In genomic region chr2:128306081-128306930, GRCh38 we compare ENCODE assay signal across 8 cellular contexts. TPM values are rescaled to one million over a fixed set of nuclear protein-coding genes. Genes with fewer than 3 reads are reported as not detected.
DNase-seq lines count a peak whose midpoint lies in the region; ATAC-seq lines count a peak whose summit lies in the region.

No MANE protein-coding gene starts in this region.

- H3K9me3 Mint-ChIP-seq in activated CD4-positive, alpha-beta T cell treated with anti-CD3 and anti-CD28 coated beads, Interleukin-2, amount 10 ng/mL, durations not matched to agents 7 days and 5 days, result no peaks in the 10 kb centered on the region

- DNase-seq in DMS79 (lab: John Stamatoyannopoulos, UW) (peak; percentile 70), NCI-H345 (lab: John Stamatoyannopoulos, UW) (peak; percentile 92)
- no peak for DNase-seq in stimulated activated naive CD8-positive, alpha-beta T cell treated with anti-CD3 and anti-CD28 coated beads, Interleukin-15, Interleukin-2, amounts not matched to agents 100 U/mL and 50 U/mL, for 24 hours
- no peak for DNase-seq in activated naive CD4-positive, alpha-beta T cell treated with anti-CD3 and anti-CD28 coated beads, Interleukin-2, amount 50 U/mL, for 16 hours
- DNase-seq in activated CD4-positive, alpha-beta T cell treated with anti-CD3 and anti-CD28 coated beads, Interleukin-2, amount 10 ng/mL, durations not matched to agents 7 days and 5 days, result no peak

- 50 to 56% methylated on average over 24 of the region's 24 CpGs for WGBS in ectodermal cell, 2 experiments

- peak overlapping the region; percentile 54 for H3K9ac ChIP-seq in muscle layer of colon (ENCODE audit: low read length)

- no peaks in the 10 kb centered on the region for H3K9me3 ChIP-seq in ectodermal cell (ENCODE audit: control insufficient read depth, low read length)
- H3K9me3 ChIP-seq in muscle layer of colon (ENCODE audit: low read length), result no peaks in the 10 kb centered on the region

- H3K4me1 Mint-ChIP-seq in activated CD4-positive, alpha-beta T cell treated with anti-CD3 and anti-CD28 coated beads, Interleukin-2, amount 10 ng/mL, durations not matched to agents 7 days and 5 days, result peaks cover 2% of the 10 kb centered on the region

- H3K27ac ChIP-seq in ectodermal cell (ENCODE audit: insufficient read depth, low read depth, low read length, poor library complexity, severe bottlenecking) (peak overlapping the region; percentile 8), muscle layer of colon (ENCODE audit: low read depth, low read length) (peak overlapping the region; percentile 88)

- CTCF ChIA-PET in activated CD4-positive, alpha-beta T cell treated with anti-CD3 and anti-CD28 coated beads, Interleukin-2, amount 10 ng/mL, durations not matched to agents 7 days and 5 days (lab: Charles Lee), result no interaction called here

- H3K4me3 Mint-ChIP-seq in activated CD4-positive, alpha-beta T cell treated with anti-CD3 and anti-CD28 coated beads, Interleukin-2, amount 10 ng/mL, durations not matched to agents 7 days and 5 days, result no peak overlapping the region

- peaks cover 31% of the 10 kb centered on the region for H3K4me1 ChIP-seq in ectodermal cell (ENCODE audit: control insufficient read depth, insufficient read depth, low read length)
- peaks cover 98% of the 10 kb centered on the region for H3K4me1 ChIP-seq in muscle layer of colon (ENCODE audit: insufficient read depth, low read length)

- H3K36me3 Mint-ChIP-seq in activated CD4-positive, alpha-beta T cell treated with anti-CD3 and anti-CD28 coated beads, Interleukin-2, amount 10 ng/mL, durations not matched to agents 7 days and 5 days (ENCODE audit: low read depth), result no peaks in the 10 kb centered on the region

- H3K4me3 ChIP-seq in ectodermal cell (ENCODE audit: insufficient read depth, low read depth, low read length) (no peak overlapping the region), muscle layer of colon (ENCODE audit: low read depth in 1 of 2, low read length in 2 of 2) (peak overlapping the region in 1 of 2 donors; percentile 37)

- H3K27me3 ChIP-seq in ectodermal cell (ENCODE audit: control insufficient read depth, insufficient read depth, low read length, poor library complexity, severe bottlenecking) (no peaks in the 10 kb centered on the region), muscle layer of colon (ENCODE audit: control insufficient read depth in 1 of 2, insufficient read depth in 2 of 2, low read length in 2 of 2) (no peaks in the 10 kb centered on the region)

- ATAC-seq in HG03025 (IDR thresholded peaks at IDR 0.05; ENCODE audit: low FRiP score, unreplicated experiment), result no peak
- ATAC-seq in stimulated activated naive CD8-positive, alpha-beta T cell treated with anti-CD3 and anti-CD28 coated beads, Interleukin-15, Interleukin-2, amounts not matched to agents 100 U/mL and 50 U/mL, for 24 hours, result no peak

- POLR2A ChIA-PET in activated CD4-positive, alpha-beta T cell treated with anti-CD3 and anti-CD28 coated beads, Interleukin-2, amount 10 ng/mL, durations not matched to agents 7 days and 5 days (lab: Charles Lee), result no interaction called here

- no peak overlapping the region for H3K27ac Mint-ChIP-seq in activated CD4-positive, alpha-beta T cell treated with anti-CD3 and anti-CD28 coated beads, Interleukin-2, amount 10 ng/mL, durations not matched to agents 7 days and 5 days

- no peaks in the 10 kb centered on the region for H3K27me3 Mint-ChIP-seq in activated CD4-positive, alpha-beta T cell treated with anti-CD3 and anti-CD28 coated beads, Interleukin-2, amount 10 ng/mL, durations not matched to agents 7 days and 5 days

- H3K36me3 ChIP-seq in ectodermal cell (ENCODE audit: control insufficient read depth, insufficient read depth, low read length), result no peaks in the 10 kb centered on the region
- H3K36me3 ChIP-seq in muscle layer of colon (ENCODE audit: insufficient read depth, low read length), result no peaks in the 10 kb centered on the region

RNA-seq across cellular contexts. Expression of gene HS6ST1, which starts 12.4 kb away (rescaled TPM):
- polyA plus RNA-seq in ectodermal cell (2013, experiment 1 of 4), result 43.1 TPM
- polyA plus RNA-seq in ectodermal cell (2013, experiment 2 of 4), result 51.7 TPM
- polyA plus RNA-seq in ectodermal cell (2013, experiment 3 of 4), result 37.5 TPM
- 42.6 TPM for polyA plus RNA-seq in ectodermal cell (2013, experiment 4 of 4)
- total RNA-seq in activated CD4-positive, alpha-beta T cell treated with anti-CD3 and anti-CD28 coated beads, Interleukin-2, amount 10 ng/mL, durations not matched to agents 7 days and 5 days, result 1 to 10 TPM; 7.9 to 8.4 TPM

Comparison
In these comparisons a context has a peak if more than half of its experiments do, and no peak if none do; other contexts are left out.
1. DNase-seq: peak in DMS79 (single experiment) and NCI-H345 (single experiment); none in stimulated activated naive CD8-positive, alpha-beta T cell treated with anti-CD3 and anti-CD28 coated beads, Interleukin-15, Interleukin-2, amounts not matched to agents 100 U/mL and 50 U/mL, for 24 hours (single experiment), activated naive CD4-positive, alpha-beta T cell treated with anti-CD3 and anti-CD28 coated beads, Interleukin-2, amount 50 U/mL, for 16 hours (single experiment) and activated CD4-positive, alpha-beta T cell treated with anti-CD3 and anti-CD28 coated beads, Interleukin-2, amount 10 ng/mL, durations not matched to agents 7 days and 5 days (single experiment).